In the genomic region with DNA sequence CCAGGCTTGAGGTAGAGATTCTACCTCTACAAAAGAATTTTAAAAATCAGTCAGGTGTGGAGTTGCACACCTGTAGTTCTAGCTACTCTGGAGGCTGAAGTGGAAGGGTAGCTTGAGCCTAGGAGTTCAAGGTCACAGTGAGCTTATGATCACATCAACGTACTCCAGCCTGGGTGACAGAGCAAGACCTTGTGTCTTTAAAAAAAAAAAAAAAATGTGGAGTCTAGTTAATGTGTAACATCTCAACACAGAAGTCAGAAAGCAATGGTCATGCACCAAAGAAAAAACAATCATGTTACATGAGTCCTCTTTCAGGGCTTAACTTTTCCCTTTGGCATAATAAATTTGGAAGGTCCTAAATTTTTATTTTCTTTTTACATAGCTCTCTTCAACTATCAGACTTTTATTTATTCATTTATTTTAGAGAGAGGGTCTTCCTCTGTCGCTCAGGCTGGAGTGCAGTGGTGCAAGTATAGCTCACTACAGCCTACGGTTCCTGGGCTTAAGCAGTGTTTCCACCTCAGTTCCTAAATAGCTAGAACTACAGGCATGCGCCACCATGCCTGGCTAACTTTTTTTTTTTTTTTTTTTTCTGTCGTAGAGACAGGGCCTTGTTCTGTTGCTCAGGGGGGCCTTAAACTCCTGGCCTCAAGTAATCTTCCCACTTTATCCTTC, we compare ENCODE assay signal across 15 cellular contexts.
"Had no signal": no experiment of that assay in that cellular context is flagged by ENCODE, and none has a peak within 500 bp of the region (broad histone marks: within the 10 kb centered on the region; RNA-seq: fewer than 3 reads in every experiment).

No MANE protein-coding gene starts in this region.

- H3K27me3 Mint-ChIP-seq: activated CD8-positive, alpha-beta T cell treated with anti-CD3 and anti-CD28 coated beads for 36 hours; activated naive CD8-positive, alpha-beta T cell treated with anti-CD3 and anti-CD28 coated beads, Interleukin-2, amount 50 U/mL, for 24 hours; natural killer cell treated with Interleukin-12 subunit alpha and Interleukin-12 subunit beta and Interleukin-15 and Interleukin-18, amount 100 ng/mL, for 72 hours had no signal

- H3K9me3 Mint-ChIP-seq: natural killer cell treated with Interleukin-12 subunit alpha and Interleukin-12 subunit beta and Interleukin-15 and Interleukin-18, amount 100 ng/mL, for 72 hours had no signal

- H3K9me3 ChIP-seq: ascending aorta, thyroid gland had no signal

- H3K27me3 ChIP-seq: ascending aorta, dorsolateral prefrontal cortex, esophagus squamous epithelium, thyroid gland had no signal

- H3K4me3 Mint-ChIP-seq: activated CD8-positive, alpha-beta T cell treated with anti-CD3 and anti-CD28 coated beads for 36 hours; activated naive CD8-positive, alpha-beta T cell treated with anti-CD3 and anti-CD28 coated beads, Interleukin-2, amount 50 U/mL, for 24 hours; activated T-cell treated with anti-CD3 and anti-CD28 coated beads, Interleukin-2, amount 50 U/mL, for 72 hours; natural killer cell treated with Interleukin-12 subunit alpha and Interleukin-12 subunit beta and Interleukin-15 and Interleukin-18, amount 100 ng/mL, for 72 hours had no signal

- H3K4me1 ChIP-seq: ascending aorta, esophagus squamous epithelium, thyroid gland had no signal

- H3K27ac ChIP-seq: ascending aorta, dorsolateral prefrontal cortex, esophagus squamous epithelium, thyroid gland, VCaP had no signal

- H3K4me1 Mint-ChIP-seq: activated naive CD8-positive, alpha-beta T cell treated with anti-CD3 and anti-CD28 coated beads, Interleukin-2, amount 50 U/mL, for 24 hours had no signal

- H3K27ac Mint-ChIP-seq: activated CD8-positive, alpha-beta T cell treated with anti-CD3 and anti-CD28 coated beads for 36 hours; activated naive CD8-positive, alpha-beta T cell treated with anti-CD3 and anti-CD28 coated beads, Interleukin-2, amount 50 U/mL, for 24 hours; activated T-cell treated with anti-CD3 and anti-CD28 coated beads, Interleukin-2, amount 50 U/mL, for 72 hours; natural killer cell treated with Interleukin-12 subunit alpha and Interleukin-12 subunit beta and Interleukin-15 and Interleukin-18, amount 100 ng/mL, for 72 hours had no signal

- H3K4me3 ChIP-seq: ascending aorta, dorsolateral prefrontal cortex, esophagus squamous epithelium, thyroid gland had no signal

- DNase-seq: activated CD4-positive, alpha-beta T cell treated with anti-CD3 and anti-CD28 coated beads for 4 hours; activated CD8-positive, alpha-beta memory T cell treated with anti-CD3 and anti-CD28 coated beads, Interleukin-2, amount 50 U/mL, for 4 hours; activated CD8-positive, alpha-beta T cell treated with anti-CD3 and anti-CD28 coated beads for 36 hours; activated naive CD4-positive, alpha-beta T cell treated with Interleukin-2 at 50 U/mL for 16 hours; activated naive CD8-positive, alpha-beta T cell treated with anti-CD3 and anti-CD28 coated beads, Interleukin-2, amount 50 U/mL, for 24 hours; activated T-cell treated with anti-CD3 and anti-CD28 coated beads, Interleukin-2, amount 50 U/mL, for 72 hours; dorsolateral prefrontal cortex; esophagus squamous epithelium; foreskin fibroblast; SW 1271; T1000; thyroid gland had no signal
